1 cellular context compared by ENCODE assay signal in genomic region chr1:156689960-156690672, GRCh38.
TF ChIP-seq lines count a peak whose summit lies in the region.

No MANE protein-coding gene starts in this region.

TF ChIP-seq in IMR-90, 13 proteins besides CTCF, POLR2A, EP300 and RAD21:
- TF ChIP-seq SMC3 (IDR thresholded peaks at IDR 0.05; ENCODE audit: low read depth, low read length) (no peak), RCOR1 (IDR thresholded peaks at IDR 0.05; ENCODE audit: insufficient replicate concordance, low read length) (peak; percentile 63)
